In the genomic region with DNA sequence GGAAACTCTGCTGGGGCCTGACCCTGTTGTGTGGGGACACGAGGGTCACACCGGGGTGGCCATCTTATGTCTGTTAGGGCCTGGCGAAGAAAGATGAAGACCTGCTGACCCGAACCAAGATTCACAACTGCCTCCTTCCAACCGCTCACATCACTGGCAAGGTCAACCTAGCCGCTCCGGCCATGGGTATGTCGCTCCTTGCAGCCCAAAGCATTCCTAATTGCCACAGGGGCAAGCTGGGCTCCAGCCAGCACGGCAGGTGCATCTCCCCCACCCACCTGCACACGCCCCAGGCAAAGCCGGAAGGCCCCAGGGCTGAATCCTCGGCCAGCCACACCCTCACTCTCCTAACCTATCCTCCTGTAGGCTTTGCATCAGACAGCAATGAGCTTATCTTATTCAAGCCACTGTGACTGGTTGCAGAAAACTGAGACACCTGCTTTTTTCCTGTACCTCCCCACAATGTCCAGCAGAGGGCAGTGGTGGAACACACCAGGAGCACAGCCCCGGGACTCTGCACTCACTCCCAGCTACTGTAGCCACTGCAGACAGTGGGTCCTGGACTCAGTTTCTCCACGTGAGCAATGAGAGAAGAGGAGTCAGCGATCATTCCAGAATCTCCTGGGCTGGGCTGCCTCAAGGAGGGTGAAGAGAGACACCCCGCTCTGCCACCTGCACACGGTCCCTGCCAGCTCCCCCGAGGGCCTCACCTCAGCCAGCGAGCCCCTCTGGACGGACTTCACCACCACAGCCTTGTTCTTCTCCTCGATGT, we compare ENCODE assay signal across 8 cellular contexts.
DNase-seq lines count a peak whose midpoint lies in the region; ATAC-seq and TF ChIP-seq lines count a peak whose summit lies in the region.

No MANE protein-coding gene starts in this region.

- WGBS in transverse colon (ENCODE audit: low coverage in 1 of 2), 2 donors: 63% methylated on average over 21 of the region's 21 CpGs; no CpG with 5 or more reads in 1 of the 2 donors

- no peak overlapping the region for H3K4me3 ChIP-seq in transverse colon

- TF ChIP-seq CTCF in foreskin keratinocyte (conservative IDR thresholded peaks at IDR 0.05) (peak; percentile 96), osteocyte (IDR thresholded peaks at IDR 0.05) (peak; percentile 97), transverse colon (IDR thresholded peaks at IDR 0.05) (peak; percentile 91 to 96 (median 94))

- no peak overlapping the region for H3K4me3 Mint-ChIP-seq in osteocyte (ENCODE audit: unreplicated experiment)

- no peak for TF ChIP-seq POLR2A in transverse colon (IDR thresholded peaks at IDR 0.05)

- H3K36me3 ChIP-seq in transverse colon: no peaks in the 10 kb centered on the region

- in situ Hi-C loops in SK-MEL-5 (cut with HindIII; ENCODE audit: low pct_unique_long_range_greater_than_20kb, low sequenced_read_pairs): no loop called here
- in situ Hi-C loops in transverse colon (cut with MboI; ENCODE audit: low pct_ligation_motif_present in 1 of 4, low pct_unique_long_range_greater_than_20kb in 1 of 4, low sequenced_read_pairs in 3 of 4): loop anchor here (5.0 to 10.0 kb wide), 3 partner anchors 237 to 250 kb away; no protein-coding TSS in a partner anchor

- DNase-seq in DMS53 (lab: John Stamatoyannopoulos, UW) (peak; percentile 69), LoVo (ENCODE audit: low spot score) (peak; percentile 74), SK-MEL-5 (ENCODE audit: low read depth, low spot score) (peak; percentile 90), foreskin keratinocyte (peak in 1 of 2 donors; percentile 49), osteocyte (ENCODE audit: extremely low spot score, unreplicated experiment) (no peak), transverse colon (peak; percentile 67)
- peak; percentile 33 for DNase-seq in activated gamma-delta T cell treated with anti-CD3 and anti-CD28 coated beads, Interleukin-2, amount 50 U/mL, for 16 hours (ENCODE audit: low read depth)

- H3K27ac Mint-ChIP-seq in osteocyte (ENCODE audit: unreplicated experiment): no peak overlapping the region

- peaks cover 19% of the 10 kb centered on the region for H3K27me3 ChIP-seq in foreskin keratinocyte
- H3K27me3 ChIP-seq in transverse colon: no peaks in the 10 kb centered on the region

- no peak for TF ChIP-seq EP300 in transverse colon (IDR thresholded peaks at IDR 0.05; ENCODE audit: low read depth)

- no peaks in the 10 kb centered on the region for H3K9me3 ChIP-seq in transverse colon

- H3K9me3 Mint-ChIP-seq in osteocyte (ENCODE audit: unreplicated experiment): peaks cover 7% of the 10 kb centered on the region

- peaks cover 21% of the 10 kb centered on the region for H3K4me1 Mint-ChIP-seq in osteocyte (ENCODE audit: unreplicated experiment)

- intact Hi-C loops in transverse colon (cut with DNase I; ENCODE audit: low total_unique reads): loop anchor here (2.0 kb wide), 1 partner anchor 247 kb away; no protein-coding TSS in a partner anchor

- H3K4me1 ChIP-seq in foreskin keratinocyte: no peaks in the 10 kb centered on the region
- H3K4me1 ChIP-seq in transverse colon: no peaks in the 10 kb centered on the region

- H3K36me3 Mint-ChIP-seq in osteocyte (ENCODE audit: unreplicated experiment): peaks cover 18% of the 10 kb centered on the region

- H3K27me3 Mint-ChIP-seq in osteocyte (ENCODE audit: unreplicated experiment): no peaks in the 10 kb centered on the region

- H3K27ac ChIP-seq in foreskin keratinocyte: no peak overlapping the region
- no peak overlapping the region for H3K27ac ChIP-seq in transverse colon

- ATAC-seq in foreskin keratinocyte (peak; percentile 58), HG02970 (IDR thresholded peaks at IDR 0.05; ENCODE audit: low FRiP score, unreplicated experiment) (no peak)
